Comparison of ENCODE assay signal across 24 cellular contexts in the genomic region with DNA sequence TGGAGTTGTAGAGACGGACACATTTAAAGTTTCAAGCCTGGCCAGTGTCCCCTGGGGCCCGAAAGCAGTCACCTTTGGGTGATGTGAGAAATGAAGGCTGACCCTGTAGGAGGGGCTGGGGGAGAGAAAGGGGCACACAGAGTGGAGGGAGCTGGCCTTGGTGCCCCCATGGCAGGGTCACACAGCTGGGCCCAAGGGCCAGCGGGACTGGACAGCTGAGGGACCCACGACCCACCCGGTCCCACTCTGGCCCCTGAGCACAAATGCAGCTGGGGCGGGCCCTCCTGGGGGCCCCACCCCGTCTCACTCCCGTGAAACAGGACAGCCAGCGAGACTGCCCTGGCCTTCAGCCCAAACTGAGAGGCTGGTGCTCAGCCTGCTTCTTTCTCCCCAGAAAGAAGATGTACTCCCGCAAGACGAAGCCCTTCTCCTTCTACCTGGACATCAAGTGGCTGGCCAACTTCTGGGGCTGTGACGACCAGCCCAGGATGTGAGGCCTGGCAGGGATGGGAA. TPM values are rescaled to one million over a fixed set of nuclear protein-coding genes. Genes with fewer than 3 reads are reported as not detected.
A peak's percentile ranks its signal among the peaks of the same experiment; 100 is the strongest.
DNase-seq lines count a peak whose midpoint lies in the region; ATAC-seq and TF ChIP-seq lines count a peak whose summit lies in the region.
"Had no signal": no experiment of that assay in that cellular context is flagged by ENCODE, and none has a peak within 500 bp of the region (broad histone marks: within the 10 kb centered on the region; RNA-seq: fewer than 3 reads in every experiment).

No MANE protein-coding gene starts in this region.

- H3K9me3 Mint-ChIP-seq in Caco-2 (ENCODE audit: unreplicated experiment) (no peaks in the 10 kb centered on the region), activated B cell treated with CpG ODN at 0.5 μM for 24 hours (no peaks in the 10 kb centered on the region)
- H3K9me3 Mint-ChIP-seq: CD8-positive, alpha-beta memory T cell had no signal

- no peak overlapping the region for H3K14ac ChIP-seq in neuronal stem cell (ENCODE audit: low read length)

- no peak overlapping the region for H2BK12ac ChIP-seq in neuronal stem cell (ENCODE audit: low read length)

- TF ChIP-seq RAD21 in liver (IDR thresholded peaks at IDR 0.05), result no peak

- no peak overlapping the region for H3K18ac ChIP-seq in neuronal stem cell (ENCODE audit: low read length)

- H3K9me3 ChIP-seq in Caco-2 (no peaks in the 10 kb centered on the region), liver (ENCODE audit: control insufficient read depth in 4 of 4, low read length in 3 of 4) (no peaks in the 10 kb centered on the region), neuronal stem cell (replicated peaks in 1 of 2; ENCODE audit: control insufficient read depth in 2 of 2, insufficient read depth in 1 of 2, low read depth in 1 of 2, low read length in 2 of 2) (no peaks in the 10 kb centered on the region)

- no TSS peak for BruUV-seq in Caco-2 (replicated peaks; lab: Mats Ljungman, UMichigan)

- H3K9ac ChIP-seq in liver (ENCODE audit: low read depth in 1 of 2, low read length in 2 of 2), result no peak overlapping the region
- H3K9ac ChIP-seq in neuronal stem cell (ENCODE audit: low read depth, low read length, poor library complexity), result no peak overlapping the region
- H3K9ac ChIP-seq: GM23248, KMS-11 had no signal

- H3K4me2 ChIP-seq in neuronal stem cell (ENCODE audit: insufficient read depth, low read length, poor library complexity, severe bottlenecking), result no peak overlapping the region
- H3K4me2 ChIP-seq: KMS-11 had no signal

- ATAC-seq in activated B cell treated with CpG ODN at 0.5 μM for 24 hours (ENCODE audit: low read depth), result no peak

- no peaks in the 10 kb centered on the region for H3K27me3 ChIP-seq in Caco-2 (replicated peaks; ENCODE audit: control insufficient read depth, insufficient read depth, low read length)
- H3K27me3 ChIP-seq in liver (ENCODE audit: control insufficient read depth in 4 of 4, insufficient read depth in 4 of 4, low read length in 3 of 4), result no peaks in the 10 kb centered on the region
- H3K27me3 ChIP-seq in neuronal stem cell (ENCODE audit: control insufficient read depth in 3 of 3, insufficient read depth in 3 of 3, low read depth in 1 of 3, low read length in 3 of 3), result peaks cover 0 to 49% (median 0%) of the 10 kb centered on the region in 3 experiments

- DNase-seq in Caco-2 (peak in 1 of 2 experiments; percentile 19), activated B cell treated with CpG ODN at 0.5 μM for 24 hours (peak; percentile 9), neuronal stem cell (ENCODE audit: low spot score) (no peak), foreskin fibroblast (no peak), T-helper 9 cell (no peak), GM20000 (ENCODE audit: low spot score) (no peak), DMS53 (lab: John Stamatoyannopoulos, UW) (no peak)
- DNase-seq: AML-193; C1 segment of cervical spinal cord; GDM1; GM23248; NCI-H1694; NCI-H2171; NCI-H524; NCI-H774; NK-92 treated with Interleukin-12 subunit alpha and Interleukin-12 subunit beta, amount 100 ng/mL, for 24 hours had no signal

- no peaks in the 10 kb centered on the region for H3K4me1 Mint-ChIP-seq in Caco-2 (ENCODE audit: low read depth, unreplicated experiment)
- H3K4me1 Mint-ChIP-seq in activated B cell treated with CpG ODN at 0.5 μM for 24 hours, result no peaks in the 10 kb centered on the region
- H3K4me1 Mint-ChIP-seq: CD8-positive, alpha-beta memory T cell had no signal

- H3K36me3 ChIP-seq in Caco-2 (ENCODE audit: control insufficient read depth, insufficient read depth, low read length) (no peaks in the 10 kb centered on the region), liver (ENCODE audit: control insufficient read depth in 4 of 4, insufficient read depth in 3 of 4, low read depth in 1 of 4, low read length in 3 of 4) (peaks cover 2 to 25% (median 8%) of the 10 kb centered on the region in 4 donors), neuronal stem cell (replicated peaks in 1 of 2; ENCODE audit: control insufficient read depth in 2 of 2, insufficient read depth in 2 of 2, low read length in 2 of 2) (peaks cover 0 to 2% of the 10 kb centered on the region in 2 donors)

- peak overlapping the region; percentile 50 to 59 for H3K27ac ChIP-seq in liver (ENCODE audit: low read depth in 1 of 2, low read length in 2 of 2)
- no peak overlapping the region for H3K27ac ChIP-seq in neuronal stem cell (replicated peaks; ENCODE audit: low read length)
- H3K27ac ChIP-seq: GM23248, KMS-11, RWPE1 had no signal

- H3K27me3 Mint-ChIP-seq in Caco-2 (ENCODE audit: insufficient read depth, unreplicated experiment) (no peaks in the 10 kb centered on the region), activated B cell treated with CpG ODN at 0.5 μM for 24 hours (peaks cover 2% of the 10 kb centered on the region)

- H2AFZ ChIP-seq in neuronal stem cell (ENCODE audit: low read length), result no peak overlapping the region
- H2AFZ ChIP-seq: GM23248 had no signal

- H3K36me3 Mint-ChIP-seq in Caco-2 (ENCODE audit: insufficient read depth, unreplicated experiment) (no peaks in the 10 kb centered on the region), activated B cell treated with CpG ODN at 0.5 μM for 24 hours (ENCODE audit: low read depth) (no peaks in the 10 kb centered on the region)
- H3K36me3 Mint-ChIP-seq: CD8-positive, alpha-beta memory T cell had no signal

- POLR2A ChIA-PET in Caco-2 (lab: Charles Lee), result interaction anchor here (1.0 to 1.1 kb wide), 2 partner anchors 18 to 21 kb away, joined by 4 read pairs; a partner anchor contains a TSS
- POLR2A ChIA-PET in activated B cell treated with CpG ODN at 0.5 μM for 24 hours (lab: Charles Lee), result no interaction called here

- no peak overlapping the region for H4K8ac ChIP-seq in neuronal stem cell (ENCODE audit: low read depth, low read length)

- peaks cover 2% of the 10 kb centered on the region for H3K79me1 ChIP-seq in neuronal stem cell (ENCODE audit: low read depth, low read length)

- peak overlapping the region; percentile 19 for H2BK5ac ChIP-seq in neuronal stem cell (ENCODE audit: low read length)

- H3K4me1 ChIP-seq in Caco-2, result peaks cover 19% of the 10 kb centered on the region
- peaks cover 22 to 95% (median 80%) of the 10 kb centered on the region in 4 donors for H3K4me1 ChIP-seq in liver (ENCODE audit: control insufficient read depth in 4 of 4, insufficient read depth in 4 of 4, low read length in 3 of 4)
- no peaks in the 10 kb centered on the region for H3K4me1 ChIP-seq in neuronal stem cell (ENCODE audit: control insufficient read depth in 2 of 2, insufficient read depth in 1 of 2, low read depth in 1 of 2, low read length in 2 of 2)

- TF ChIP-seq CTCF in Caco-2 (IDR thresholded peaks at IDR 0.05; ENCODE audit: insufficient read depth in 1 of 2, low read depth in 1 of 2, low read length in 1 of 2, severe bottlenecking in 1 of 2, unreplicated experiment in 1 of 2) (no peak), activated B cell treated with CpG ODN at 0.5 μM for 24 hours (IDR thresholded peaks at IDR 0.05) (no peak), liver (IDR thresholded peaks at IDR 0.05; ENCODE audit: low read depth, low read length, missing input control) (no peak), foreskin fibroblast (IDR thresholded peaks at IDR 0.05; ENCODE audit: low read depth, low read length) (no peak), GM20000 (IDR thresholded peaks at IDR 0.05; ENCODE audit: extremely low read depth, missing control alignments) (no peak)

- 54% methylated on average over 12 of the region's 12 CpGs for WGBS in liver
- no CpG with 5 or more reads among the region's 12 CpGs for WGBS in neuronal stem cell (ENCODE audit: extremely low coverage in 2 of 2, insufficient read length in 2 of 2, insufficient replicate concordance in 1 of 2), 2 donors

- no peak overlapping the region for H3K4ac ChIP-seq in neuronal stem cell (ENCODE audit: low read length)

- intact Hi-C loops in Caco-2 (cut with micrococcal nuclease; ENCODE audit: unreplicated experiment), result loop anchor here (1.0 kb wide), 1 partner anchor 19 kb away; no protein-coding TSS in a partner anchor
- intact Hi-C loops in activated B cell treated with CpG ODN at 0.5 μM for 24 hours (cut with micrococcal nuclease), result no loop called here

- H3K27ac Mint-ChIP-seq in Caco-2 (ENCODE audit: unreplicated experiment) (peak overlapping the region; percentile 95), activated B cell treated with CpG ODN at 0.5 μM for 24 hours (no peak overlapping the region)
- H3K27ac Mint-ChIP-seq: CD8-positive, alpha-beta memory T cell had no signal

- CTCF ChIA-PET in Caco-2 (lab: Charles Lee) (interaction anchor here (0.8 kb wide), 1 partner anchor 34 kb away, joined by 3 read pairs; no protein-coding TSS in a partner anchor), activated B cell treated with CpG ODN at 0.5 μM for 24 hours (lab: Charles Lee) (no interaction called here)

- H4K91ac ChIP-seq in neuronal stem cell (ENCODE audit: low read depth, low read length, poor library complexity), result no peak overlapping the region

- H2BK120ac ChIP-seq in neuronal stem cell (ENCODE audit: low read depth, low read length), result no peak overlapping the region

- H3K4me3 Mint-ChIP-seq in Caco-2 (ENCODE audit: unreplicated experiment) (no peak overlapping the region), activated B cell treated with CpG ODN at 0.5 μM for 24 hours (no peak overlapping the region)
- H3K4me3 Mint-ChIP-seq: CD8-positive, alpha-beta memory T cell had no signal

- no peak overlapping the region for H2BK15ac ChIP-seq in neuronal stem cell (ENCODE audit: low read length)

- peak overlapping the region; percentile 34 for H2AK5ac ChIP-seq in neuronal stem cell (ENCODE audit: low read depth, low read length)

- no peak overlapping the region for H3K23ac ChIP-seq in neuronal stem cell (ENCODE audit: low read depth, low read length, poor library complexity)

- H3K4me3 ChIP-seq in Caco-2 (ENCODE audit: low read depth, low read length) (no peak overlapping the region), liver (ENCODE audit: low read depth in 1 of 3, low read length in 3 of 3) (peak overlapping the region in 1 of 3 donors; percentile 5), neuronal stem cell (ENCODE audit: low read length in 2 of 2) (no peak overlapping the region), foreskin fibroblast (ENCODE audit: low read depth in 1 of 2, low read length in 2 of 2) (no peak overlapping the region)
- H3K4me3 ChIP-seq: GM23248 had no signal

RNA-seq across cellular contexts. Expression of a gene that starts 6.1 kb away (rescaled TPM):
- 0.20 and 0.39 TPM in 2 replicates for total RNA-seq in Caco-2 (2022)
- not detected in 2 replicates for total RNA-seq in activated B cell treated with CpG ODN at 0.5 μM for 24 hours
- total RNA-seq in liver, result 1,000 to 10,000 TPM in 1 of 2 donors, 100 to 1,000 TPM in 1; 254 to 1,548 TPM
- polyA plus RNA-seq in liver, result 1,000 to 10,000 TPM; 1,307 to 1,572 TPM
- polyA plus RNA-seq in neuronal stem cell (2013, experiment 1 of 2), result not detected
- polyA plus RNA-seq in neuronal stem cell (2013, experiment 2 of 2), result not detected
- total RNA-seq: A172; CD8-positive, alpha-beta memory T cell; GM23248; IMR-90; M059J had no signal
- polyA plus RNA-seq: AG04450; CD8-positive, alpha-beta memory T cell; GM23248; IMR-90 had no signal

RNA-seq across cellular contexts. Expression of a gene that starts 21.2 kb away (rescaled TPM):
- total RNA-seq in Caco-2 (2022) (53.1 and 69.9 TPM in 2 replicates), activated B cell treated with CpG ODN at 0.5 μM for 24 hours (not detected in 2 replicates), liver (under 1 TPM; 0.59 to 0.65 TPM)
- 1 to 10 TPM; 1.6 to 8.8 TPM for polyA plus RNA-seq in liver
- polyA plus RNA-seq in neuronal stem cell (2013, experiment 1 of 2), result not detected
- polyA plus RNA-seq in neuronal stem cell (2013, experiment 2 of 2), result not detected
- total RNA-seq: A172; CD8-positive, alpha-beta memory T cell; GM23248; IMR-90; M059J had no signal
- polyA plus RNA-seq: AG04450; CD8-positive, alpha-beta memory T cell; GM23248; IMR-90 had no signal

RNA-seq across cellular contexts. Expression of a gene that starts 31.4 kb away (rescaled TPM):
- total RNA-seq in Caco-2 (2022) (not detected in 2 replicates), activated B cell treated with CpG ODN at 0.5 μM for 24 hours (not detected in 2 replicates), liver (under 1 TPM; under 0.01 to 0.08 TPM)
- under 1 TPM; 0.01 to 0.13 TPM for polyA plus RNA-seq in liver
- not detected for polyA plus RNA-seq in neuronal stem cell (2013, experiment 1 of 2)
- polyA plus RNA-seq in neuronal stem cell (2013, experiment 2 of 2), result not detected
- total RNA-seq: A172; CD8-positive, alpha-beta memory T cell; IMR-90; M059J had no signal
- polyA plus RNA-seq: AG04450; CD8-positive, alpha-beta memory T cell; GM23248; IMR-90 had no signal

RNA-seq across cellular contexts. Expression of a gene that starts 54.8 kb away (rescaled TPM):
- total RNA-seq in Caco-2 (2022) (29.8 and 33.1 TPM in 2 replicates), activated B cell treated with CpG ODN at 0.5 μM for 24 hours (not detected in 2 replicates), liver (under 1 TPM; 0.08 to 0.14 TPM)
- polyA plus RNA-seq in liver, result under 1 TPM; 0.03 to 0.21 TPM
- 32.5 TPM for polyA plus RNA-seq in neuronal stem cell (2013, experiment 1 of 2)
- polyA plus RNA-seq in neuronal stem cell (2013, experiment 2 of 2), result 33.9 TPM
- total RNA-seq: M059J had no signal
- polyA plus RNA-seq: AG04450; CD8-positive, alpha-beta memory T cell; IMR-90 had no signal

Comparison
In these comparisons a context has a peak if more than half of its experiments do, and no peak if none do; other contexts are left out.
1. RNA of a gene that starts 6.1 kb away (total RNA-seq): 254 to 1,548 TPM in liver; 0.20 to 0.39 TPM in Caco-2 and not detected in activated B cell treated with CpG ODN at 0.5 μM for 24 hours; every median in the first group is over 100 times any median in the second.
2. RNA of a gene that starts 21.2 kb away (total RNA-seq): 53.1 to 69.9 TPM in Caco-2; 0.59 to 0.65 TPM in liver and not detected in activated B cell treated with CpG ODN at 0.5 μM for 24 hours; every median in the first group is over 10 times any median in the second.